In genomic region chr9:121751686-121752445, GRCh38 we compare ENCODE assay signal across 16 cellular contexts.
DNase-seq lines count a peak whose midpoint lies in the region; ATAC-seq and TF ChIP-seq lines count a peak whose summit lies in the region.
"Had no signal": no experiment of that assay in that cellular context is flagged by ENCODE, and none has a peak within 500 bp of the region (broad histone marks: within the 10 kb centered on the region; RNA-seq: fewer than 3 reads in every experiment).

No MANE protein-coding gene starts in this region.

- H3K4me3 ChIP-seq in gastroesophageal sphincter: no peak overlapping the region
- H3K4me3 ChIP-seq in thoracic aorta: peak overlapping the region; percentile 16
- H3K4me3 ChIP-seq: BLaER1, lung, neural progenitor cell had no signal

- H3K27ac ChIP-seq in gastroesophageal sphincter: peak overlapping the region in 3 of 4 donors; percentile 62 to 92 (median 87)
- H3K27ac ChIP-seq in thoracic aorta: peak overlapping the region; percentile 83 to 94
- H3K27ac ChIP-seq: BLaER1, neural progenitor cell had no signal

- no peak for TF ChIP-seq EP300 in gastroesophageal sphincter (IDR thresholded peaks at IDR 0.05)

- H3K9me3 Mint-ChIP-seq in WTC11: no peaks in the 10 kb centered on the region
- no peaks in the 10 kb centered on the region for H3K9me3 Mint-ChIP-seq in neural crest cell
- H3K9me3 Mint-ChIP-seq: neural progenitor cell had no signal

- CTCF ChIA-PET in WTC11 (lab: Charles Lee): interaction anchor here (2.5 to 9.3 kb wide), 3 partner anchors 15 to 65 kb away, joined by 7 to 78 read pairs (median 15); no protein-coding TSS in a partner anchor

- TF ChIP-seq POLR2A in gastroesophageal sphincter (IDR thresholded peaks at IDR 0.05): no peak

- no peak overlapping the region for H3K4me3 Mint-ChIP-seq in WTC11
- H3K4me3 Mint-ChIP-seq in neural crest cell: peak overlapping the region; percentile 12
- H3K4me3 Mint-ChIP-seq: activated naive CD8-positive, alpha-beta T cell; neural progenitor cell had no signal

- H3K9me3 ChIP-seq in gastroesophageal sphincter (no peaks in the 10 kb centered on the region), thoracic aorta (no peaks in the 10 kb centered on the region)
- H3K9me3 ChIP-seq: BLaER1 had no signal

- POLR2A ChIA-PET in WTC11 (lab: Charles Lee): interaction anchor here (0.5 kb wide), 1 partner anchor 902 kb away, joined by 3 read pairs; no protein-coding TSS in a partner anchor

- H3K27me3 Mint-ChIP-seq in WTC11 (ENCODE audit: low read depth) (no peaks in the 10 kb centered on the region), neural crest cell (ENCODE audit: low read depth) (no peaks in the 10 kb centered on the region)
- H3K27me3 Mint-ChIP-seq: activated naive CD8-positive, alpha-beta T cell had no signal

- H3K27me3 ChIP-seq in gastroesophageal sphincter: no peaks in the 10 kb centered on the region
- H3K27me3 ChIP-seq in thoracic aorta (replicated peaks; ENCODE audit: insufficient read depth): no peaks in the 10 kb centered on the region
- H3K27me3 ChIP-seq: BLaER1, neural progenitor cell had no signal

- no peak for ATAC-seq in WTC11
- peak; percentile 22 for ATAC-seq in gastroesophageal sphincter
- ATAC-seq in thoracic aorta (ENCODE audit: insufficient number of reproducible peaks, low FRiP score, low read depth): peak; percentile 62

- DNase-seq in WTC11 (ENCODE audit: low spot score): no peak
- no peak for DNase-seq in neural crest cell (ENCODE audit: low read depth, low spot score)
- no peak for DNase-seq in thoracic aorta (ENCODE audit: low spot score)
- DNase-seq in ureter (ENCODE audit: low spot score): no peak
- DNase-seq in NCI-H510A treated with DMSO at 0.1 percent for 48 hours (lab: John Stamatoyannopoulos, UW): no peak
- DNase-seq in DMS153 (lab: John Stamatoyannopoulos, UW): no peak
- DNase-seq in T1000 (lab: John Stamatoyannopoulos, UW): no peak
- DNase-seq: activated CD4-positive, alpha-beta T cell treated with anti-CD3 and anti-CD28 coated beads for 4 hours; activated T-cell treated with anti-CD3 and anti-CD28 coated beads, Interleukin-2, amount 50 U/mL, for 1 hour; SIG-M5; T-helper 9 cell had no signal

- TF ChIP-seq CTCF in WTC11 (IDR thresholded peaks at IDR 0.05): no peak
- no peak for TF ChIP-seq CTCF in gastroesophageal sphincter (IDR thresholded peaks at IDR 0.05)
- TF ChIP-seq CTCF in neural crest cell (conservative IDR thresholded peaks at IDR 0.05): no peak
- TF ChIP-seq CTCF in thoracic aorta (IDR thresholded peaks at IDR 0.05): no peak

- WGBS in gastroesophageal sphincter (ENCODE audit: low coverage in 1 of 2), 2 donors: 55% methylated on average over 4 of the region's 13 CpGs; no CpG with 5 or more reads in 1 of the 2 donors

- peaks cover 0 to 4% of the 10 kb centered on the region in 2 donors for H3K36me3 ChIP-seq in gastroesophageal sphincter
- H3K36me3 ChIP-seq in thoracic aorta: no peaks in the 10 kb centered on the region
- H3K36me3 ChIP-seq: neural progenitor cell had no signal

- H3K36me3 Mint-ChIP-seq in WTC11 (no peaks in the 10 kb centered on the region), neural crest cell (ENCODE audit: low read depth) (no peaks in the 10 kb centered on the region)
- H3K36me3 Mint-ChIP-seq: activated naive CD8-positive, alpha-beta T cell; neural progenitor cell had no signal

- peaks cover 6 to 100% (median 84%) of the 10 kb centered on the region in 3 donors for H3K4me1 ChIP-seq in gastroesophageal sphincter
- H3K4me1 ChIP-seq in thoracic aorta (ENCODE audit: control insufficient read depth in 1 of 2, low read depth in 2 of 2): peaks cover 71 to 100% of the 10 kb centered on the region in 2 donors

- H3K27ac Mint-ChIP-seq in WTC11: peak overlapping the region; percentile 60
- H3K27ac Mint-ChIP-seq in neural crest cell (ENCODE audit: unreplicated experiment): peak overlapping the region; percentile 15
- H3K27ac Mint-ChIP-seq: activated naive CD8-positive, alpha-beta T cell had no signal

- H3K4me1 Mint-ChIP-seq in WTC11: 0 out of 2 replicates have a peak, but pooled peaks cover 2% of the 10 kb centered on the region
- H3K4me1 Mint-ChIP-seq in neural crest cell: peaks cover 51% of the 10 kb centered on the region

TF ChIP-seq in WTC11, 78 proteins besides CTCF, POLR2A, EP300 and RAD21:
- TF ChIP-seq ZNF317 (CRISPR knock-in tag; IDR thresholded peaks at IDR 0.05; ENCODE audit: borderline replicate concordance, low read depth) (no peak), KAT7 (CRISPR knock-in tag; IDR thresholded peaks at IDR 0.05; ENCODE audit: borderline replicate concordance) (no peak), HMGXB4 (CRISPR knock-in tag; IDR thresholded peaks at IDR 0.05) (no peak), TCF7 (CRISPR knock-in tag; IDR thresholded peaks at IDR 0.05; ENCODE audit: low read depth) (no peak), ZNF232 (CRISPR knock-in tag; IDR thresholded peaks at IDR 0.05) (no peak), NR2C2 (CRISPR knock-in tag; IDR thresholded peaks at IDR 0.05) (no peak), GABPB1 (CRISPR knock-in tag; IDR thresholded peaks at IDR 0.05) (no peak), TEAD1 (CRISPR knock-in tag; IDR thresholded peaks at IDR 0.05) (no peak), NR3C1 (CRISPR knock-in tag; conservative IDR thresholded peaks at IDR 0.05; ENCODE audit: low read depth) (no peak)
- TF ChIP-seq, protein P1, sequence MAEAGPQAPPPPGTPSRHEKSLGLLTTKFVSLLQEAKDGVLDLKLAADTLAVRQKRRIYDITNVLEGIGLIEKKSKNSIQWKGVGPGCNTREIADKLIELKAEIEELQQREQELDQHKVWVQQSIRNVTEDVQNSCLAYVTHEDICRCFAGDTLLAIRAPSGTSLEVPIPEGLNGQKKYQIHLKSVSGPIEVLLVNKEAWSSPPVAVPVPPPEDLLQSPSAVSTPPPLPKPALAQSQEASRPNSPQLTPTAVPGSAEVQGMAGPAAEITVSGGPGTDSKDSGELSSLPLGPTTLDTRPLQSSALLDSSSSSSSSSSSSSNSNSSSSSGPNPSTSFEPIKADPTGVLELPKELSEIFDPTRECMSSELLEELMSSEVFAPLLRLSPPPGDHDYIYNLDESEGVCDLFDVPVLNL (CRISPR knock-in tag; IDR thresholded peaks at IDR 0.05; ENCODE audit: borderline replicate concordance, low read depth): no peak
- TF ChIP-seq, protein P2, sequence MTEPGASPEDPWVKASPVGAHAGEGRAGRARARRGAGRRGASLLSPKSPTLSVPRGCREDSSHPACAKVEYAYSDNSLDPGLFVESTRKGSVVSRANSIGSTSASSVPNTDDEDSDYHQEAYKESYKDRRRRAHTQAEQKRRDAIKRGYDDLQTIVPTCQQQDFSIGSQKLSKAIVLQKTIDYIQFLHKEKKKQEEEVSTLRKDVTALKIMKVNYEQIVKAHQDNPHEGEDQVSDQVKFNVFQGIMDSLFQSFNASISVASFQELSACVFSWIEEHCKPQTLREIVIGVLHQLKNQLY (CRISPR knock-in tag; IDR thresholded peaks at IDR 0.05): no peak
